ENCODE assay signal across 17 cellular contexts in genomic region chr12:131499160-131499863, GRCh38.
A peak's percentile ranks its signal among the peaks of the same experiment; 100 is the strongest.
DNase-seq lines count a peak whose midpoint lies in the region; ATAC-seq and TF ChIP-seq lines count a peak whose summit lies in the region.
"Had no signal": no experiment of that assay in that cellular context is flagged by ENCODE, and none has a peak within 500 bp of the region (broad histone marks: within the 10 kb centered on the region; RNA-seq: fewer than 3 reads in every experiment).

No MANE protein-coding gene starts in this region.

- WGBS in right cardiac atrium, result 49% methylated on average over 1 of the region's 1 CpG

- ATAC-seq in activated naive CD4-positive, alpha-beta T cell treated with anti-CD3 and anti-CD28 coated beads, Interleukin-2, amount 50 U/mL, for 72 hours, result peak; percentile 66 to 90
- ATAC-seq in HG03469 (IDR thresholded peaks at IDR 0.05; ENCODE audit: unreplicated experiment) (peak; percentile 50), right cardiac atrium (peak; percentile 79 to 86)

- intact Hi-C loops in activated naive CD4-positive, alpha-beta T cell treated with anti-CD3 and anti-CD28 coated beads for 36 hours (cut with micrococcal nuclease), result no loop called here
- intact Hi-C loops in right cardiac atrium (cut with DNase I), result no loop called here
- intact Hi-C loops in colonic mucosa (cut with DNase I), result no loop called here

- H3K36me3 Mint-ChIP-seq in activated naive CD4-positive, alpha-beta T cell treated with anti-CD3 and anti-CD28 coated beads, Interleukin-2, amount 50 U/mL, for 72 hours, result no peaks in the 10 kb centered on the region
- H3K36me3 Mint-ChIP-seq in activated naive CD4-positive, alpha-beta T cell treated with anti-CD3 and anti-CD28 coated beads for 36 hours (ENCODE audit: low read depth), result no peaks in the 10 kb centered on the region
- H3K36me3 Mint-ChIP-seq in type B pancreatic cell, result no peaks in the 10 kb centered on the region
- H3K36me3 Mint-ChIP-seq: CD8-positive, alpha-beta memory T cell had no signal

- H3K9ac ChIP-seq in colonic mucosa (ENCODE audit: low read depth in 2 of 2, low read length in 2 of 2), result no peak overlapping the region

- no peaks in the 10 kb centered on the region for H3K4me1 Mint-ChIP-seq in activated naive CD4-positive, alpha-beta T cell treated with anti-CD3 and anti-CD28 coated beads for 36 hours (ENCODE audit: low read depth)
- no peaks in the 10 kb centered on the region for H3K4me1 Mint-ChIP-seq in type B pancreatic cell (ENCODE audit: unreplicated experiment)
- H3K4me1 Mint-ChIP-seq: CD8-positive, alpha-beta memory T cell had no signal

- H3K27me3 Mint-ChIP-seq in activated naive CD4-positive, alpha-beta T cell treated with anti-CD3 and anti-CD28 coated beads for 36 hours (ENCODE audit: low read depth), result no peaks in the 10 kb centered on the region
- H3K27me3 Mint-ChIP-seq in type B pancreatic cell, result peaks cover 49% of the 10 kb centered on the region

- no peaks in the 10 kb centered on the region for H3K36me3 ChIP-seq in colonic mucosa
- H3K36me3 ChIP-seq: WERI-Rb-1 had no signal

- H3K4me1 ChIP-seq in right cardiac atrium (ENCODE audit: control insufficient read depth, insufficient read depth, low read length) (peaks cover 2% of the 10 kb centered on the region), colonic mucosa (no peaks in the 10 kb centered on the region)

- H3K27me3 ChIP-seq in right cardiac atrium (ENCODE audit: control insufficient read depth, insufficient read depth), result no peaks in the 10 kb centered on the region
- no peaks in the 10 kb centered on the region for H3K27me3 ChIP-seq in colonic mucosa

- no peaks in the 10 kb centered on the region for H3K9me3 ChIP-seq in right cardiac atrium (ENCODE audit: control insufficient read depth, low read length)
- no peaks in the 10 kb centered on the region for H3K9me3 ChIP-seq in colonic mucosa

- CTCF ChIA-PET in activated naive CD4-positive, alpha-beta T cell treated with anti-CD3 and anti-CD28 coated beads for 36 hours (lab: Charles Lee), result interaction anchor here (0.6 kb wide), 1 partner anchor 495 kb away, joined by 3 read pairs; no protein-coding TSS in a partner anchor

- TF ChIP-seq CTCF in type B pancreatic cell (conservative IDR thresholded peaks at IDR 0.05) (no peak), colonic mucosa (IDR thresholded peaks at IDR 0.05) (no peak)

- no peak for DNase-seq in activated naive CD4-positive, alpha-beta T cell treated with anti-CD3 and anti-CD28 coated beads, Interleukin-2, amount 50 U/mL, for 72 hours (ENCODE audit: low spot score in 2 of 2)
- no peak for DNase-seq in activated naive CD4-positive, alpha-beta T cell treated with anti-CD3 and anti-CD28 coated beads for 36 hours
- DNase-seq in right cardiac atrium (peak in 1 of 3 donors; percentile 39), type B pancreatic cell (ENCODE audit: extremely low spot score, unreplicated experiment) (peak; percentile 31), NCI-H2171 treated with DMSO at 0.1 percent for 48 hours (lab: John Stamatoyannopoulos, UW) (no peak), germinal center (ENCODE audit: low spot score) (no peak), colonic mucosa (no peak)
- DNase-seq: amniotic stem cell; CD8-positive, alpha-beta memory T cell; Karpas-422; mesenchymal stem cell; NCI-H1694; NCI-H524 treated with DMSO at 0.1 percent for 48 hours; substantia nigra; WERI-Rb-1 had no signal

- no peaks in the 10 kb centered on the region for H3K9me3 Mint-ChIP-seq in activated naive CD4-positive, alpha-beta T cell treated with anti-CD3 and anti-CD28 coated beads, Interleukin-2, amount 50 U/mL, for 72 hours
- peaks cover 4% of the 10 kb centered on the region for H3K9me3 Mint-ChIP-seq in activated naive CD4-positive, alpha-beta T cell treated with anti-CD3 and anti-CD28 coated beads for 36 hours
- H3K9me3 Mint-ChIP-seq in type B pancreatic cell, result no peaks in the 10 kb centered on the region
- H3K9me3 Mint-ChIP-seq: CD8-positive, alpha-beta memory T cell; dendritic cell treated with granulocyte-macrophage colony-stimulating factor and Interleukin-4, amounts not matched to agents 40 ng/mL and 50 ng/mL, for 4 days had no signal

- no peak overlapping the region for H3K4me3 ChIP-seq in right cardiac atrium (ENCODE audit: low read length)
- H3K4me3 ChIP-seq in colonic mucosa, result no peak overlapping the region

- no peak overlapping the region for H3K27ac ChIP-seq in right cardiac atrium (ENCODE audit: low read length)
- H3K27ac ChIP-seq in colonic mucosa, result no peak overlapping the region
- H3K27ac ChIP-seq: WERI-Rb-1 had no signal

- H3K27ac Mint-ChIP-seq in activated naive CD4-positive, alpha-beta T cell treated with anti-CD3 and anti-CD28 coated beads, Interleukin-2, amount 50 U/mL, for 72 hours, result no peak overlapping the region
- H3K27ac Mint-ChIP-seq in activated naive CD4-positive, alpha-beta T cell treated with anti-CD3 and anti-CD28 coated beads for 36 hours, result no peak overlapping the region
- no peak overlapping the region for H3K27ac Mint-ChIP-seq in type B pancreatic cell
- H3K27ac Mint-ChIP-seq: dendritic cell treated with granulocyte-macrophage colony-stimulating factor and Interleukin-4, amounts not matched to agents 40 ng/mL and 50 ng/mL, for 4 days had no signal

- no peak overlapping the region for H3K4me3 Mint-ChIP-seq in activated naive CD4-positive, alpha-beta T cell treated with anti-CD3 and anti-CD28 coated beads for 36 hours
- H3K4me3 Mint-ChIP-seq in type B pancreatic cell, result no peak overlapping the region
- H3K4me3 Mint-ChIP-seq: CD8-positive, alpha-beta memory T cell; dendritic cell treated with granulocyte-macrophage colony-stimulating factor and Interleukin-4, amounts not matched to agents 40 ng/mL and 50 ng/mL, for 4 days had no signal
